12 cellular contexts compared by ENCODE assay signal in the genomic region with DNA sequence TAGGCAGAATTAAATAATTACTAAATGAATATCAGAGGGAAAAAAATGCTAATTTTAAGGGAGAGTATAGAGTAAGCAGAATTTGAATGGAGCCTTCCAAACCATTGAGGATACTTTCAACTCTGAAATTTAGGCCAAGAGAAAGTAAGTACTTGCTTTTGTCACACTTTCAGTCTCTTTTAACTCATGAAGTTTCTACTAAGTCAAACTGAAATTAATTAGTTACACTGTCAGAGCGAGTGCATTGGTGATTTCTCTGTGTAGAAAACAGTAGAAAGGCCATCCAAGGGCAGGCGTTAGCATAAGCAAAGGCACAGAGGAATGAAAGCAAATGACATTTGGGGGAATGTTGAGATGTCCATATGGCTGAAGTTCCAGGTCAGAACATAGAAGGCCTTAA.
DNase-seq lines count a peak whose midpoint lies in the region; ATAC-seq lines count a peak whose summit lies in the region.
"Had no signal": no experiment of that assay in that cellular context is flagged by ENCODE, and none has a peak within 500 bp of the region (broad histone marks: within the 10 kb centered on the region; RNA-seq: fewer than 3 reads in every experiment).

No MANE protein-coding gene starts in this region.

- DNase-seq in activated CD4-positive, alpha-beta T cell treated with anti-CD3 and anti-CD28 coated beads, Interleukin-2, amount 50 U/mL, for 4 hours: no peak
- no peak for DNase-seq in activated CD8-positive, alpha-beta memory T cell treated with anti-CD3 and anti-CD28 coated beads, Interleukin-2, amount 50 U/mL, for 48 hours
- DNase-seq in stimulated activated naive CD8-positive, alpha-beta T cell treated with anti-CD3 and anti-CD28 coated beads, Interleukin-15, Interleukin-2, amounts not matched to agents 100 U/mL and 50 U/mL, for 24 hours: no peak
- no peak for DNase-seq in NCI-H2029 (lab: John Stamatoyannopoulos, UW)
- DNase-seq: activated gamma-delta T cell treated with Interleukin-2 at 50 U/mL for 16 hours; caudate nucleus; DMS 273 treated with DMSO at 0.1 percent for 48 hours; NCI-H69; stimulated activated CD4-positive, alpha-beta T cell treated with anti-CD3 and anti-CD28 coated beads, Interleukin-15, amount 100 ng/mL, for 24 hours had no signal

- ATAC-seq in GM19035 (IDR thresholded peaks at IDR 0.05; ENCODE audit: unreplicated experiment) (peak; percentile 57), HG02588 (IDR thresholded peaks at IDR 0.05; ENCODE audit: unreplicated experiment) (peak; percentile 86), HG03175 (IDR thresholded peaks at IDR 0.05; ENCODE audit: unreplicated experiment) (peak; percentile 86)
- no peak for ATAC-seq in stimulated activated naive CD8-positive, alpha-beta T cell treated with anti-CD3 and anti-CD28 coated beads, Interleukin-15, Interleukin-2, amounts not matched to agents 100 U/mL and 50 U/mL, for 24 hours
